In the genomic region with DNA sequence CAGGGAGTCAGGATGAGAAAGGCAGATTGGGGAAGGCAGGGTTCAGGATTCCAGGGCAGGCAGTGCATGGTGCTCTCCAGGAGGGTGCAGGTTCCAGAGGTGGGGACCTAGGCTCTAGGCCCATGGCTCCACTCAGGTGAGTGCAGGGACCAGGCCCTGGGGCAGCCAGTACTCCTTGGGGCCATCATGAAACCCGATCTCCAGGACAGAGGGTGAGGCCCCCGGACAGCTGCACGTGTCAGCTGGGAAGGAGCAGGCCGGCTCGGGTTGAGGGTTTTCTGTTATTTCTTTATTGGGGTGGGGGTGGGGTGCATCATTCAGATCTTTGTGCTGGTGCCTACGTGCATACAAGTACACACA, we compare ENCODE assay signal across 1 cellular context.
A peak's percentile ranks its signal among the peaks of the same experiment; 100 is the strongest.
TF ChIP-seq lines count a peak whose summit lies in the region.

No MANE protein-coding gene starts in this region.

TF ChIP-seq in A549, 52 proteins besides CTCF, POLR2A, EP300 and RAD21 (continued from another document):
- no peak for TF ChIP-seq ZNF302 (CRISPR knock-in tag; IDR thresholded peaks at IDR 0.05)
- no peak for TF ChIP-seq CEBPB (IDR thresholded peaks at IDR 0.05)
- TF ChIP-seq, protein P1, sequence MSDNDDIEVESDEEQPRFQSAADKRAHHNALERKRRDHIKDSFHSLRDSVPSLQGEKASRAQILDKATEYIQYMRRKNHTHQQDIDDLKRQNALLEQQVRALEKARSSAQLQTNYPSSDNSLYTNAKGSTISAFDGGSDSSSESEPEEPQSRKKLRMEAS (IDR thresholded peaks at IDR 0.05), result 0 out of 2 replicates have a peak, but pooled peaks have one; percentile 30
TF ChIP-seq in A549: peak in this region for 1.
